ENCODE assay signal across 8 cellular contexts in the genomic region with DNA sequence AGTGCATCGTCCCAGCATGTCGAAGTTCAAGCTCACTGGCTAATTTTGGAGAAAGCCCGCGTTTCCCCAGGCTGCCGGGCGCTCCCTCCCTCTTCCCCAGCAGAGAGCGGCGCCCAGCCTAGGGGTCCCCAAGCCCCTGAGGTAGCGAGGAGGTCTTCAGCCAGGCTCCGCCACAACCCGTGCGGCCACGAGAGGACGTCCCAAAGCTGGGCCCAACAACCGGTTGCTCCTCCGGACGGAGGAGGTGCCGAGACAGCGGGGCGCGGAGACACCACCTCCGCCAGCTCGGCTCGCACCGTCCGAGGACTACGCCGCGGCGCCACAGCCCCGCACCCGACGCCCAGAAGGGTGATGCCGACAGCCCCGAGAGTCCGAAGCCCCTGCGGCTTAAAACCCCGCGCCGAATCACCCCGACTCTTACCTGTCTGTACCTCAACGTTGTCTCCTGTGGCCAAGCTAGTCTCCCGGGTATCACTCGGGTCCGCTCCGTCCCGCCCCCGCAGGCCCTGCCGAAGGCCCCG. TPM values are rescaled to one million over a fixed set of nuclear protein-coding genes. Genes with fewer than 3 reads are reported as not detected.
DNase-seq lines count a peak whose midpoint lies in the region; ATAC-seq and TF ChIP-seq lines count a peak whose summit lies in the region.

A gene with protein sequence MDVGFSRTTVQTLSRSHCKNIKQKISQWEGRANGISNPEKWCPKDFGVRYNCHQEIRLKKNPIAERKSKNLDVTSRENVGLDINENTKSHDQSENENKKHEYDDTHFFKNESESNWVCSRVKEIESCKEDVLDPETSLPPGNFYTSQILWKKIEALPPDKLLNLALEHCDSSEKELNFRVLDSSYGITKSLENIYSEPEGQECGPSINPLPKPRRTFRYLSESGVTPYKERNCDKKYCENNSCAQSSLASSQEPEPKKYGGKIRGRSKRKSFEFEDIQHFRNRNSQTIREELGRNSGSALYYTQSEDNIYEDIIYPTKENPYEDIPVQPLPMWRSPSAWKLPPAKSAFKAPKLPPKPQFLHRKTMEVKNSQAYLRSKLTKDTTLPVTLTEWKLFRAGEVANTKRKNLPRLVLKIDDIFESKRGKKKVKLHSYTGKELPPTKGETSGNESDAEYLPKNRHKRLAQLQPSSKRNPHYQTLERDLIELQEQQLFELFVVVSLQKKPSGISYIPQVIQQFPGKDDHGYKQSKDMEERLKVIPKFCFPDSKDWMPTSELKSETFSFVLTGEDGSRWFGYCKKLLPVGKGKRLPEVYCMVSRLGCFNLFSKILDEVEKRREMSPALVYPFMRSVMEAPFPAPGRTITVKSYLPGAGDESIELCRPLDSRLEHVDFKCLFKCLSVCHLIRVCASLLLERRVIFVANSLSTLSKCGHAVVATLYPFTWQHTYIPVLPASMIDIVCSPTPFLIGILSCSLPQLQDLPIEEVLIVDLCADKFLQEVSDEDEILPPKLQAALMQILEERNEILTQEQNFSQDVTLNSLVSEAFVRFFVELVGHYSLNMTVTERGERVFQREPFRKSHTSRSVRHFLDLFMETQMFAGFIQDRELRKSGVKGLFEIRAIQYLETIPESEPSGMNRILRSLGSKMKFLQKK (minus strand): TSS at position 488 of the 521 bp plus-strand sequence. CDS start 44,065 bp downstream, outside the sequence.

- peaks cover 22% of the 10 kb centered on the region for H3K27me3 ChIP-seq in CD4-positive, CD25-positive, alpha-beta regulatory T cell (ENCODE audit: control insufficient read depth, insufficient read depth, low read length)
- H3K27me3 ChIP-seq in iPS DF 6.9 (ENCODE audit: control insufficient read depth, insufficient read depth, low read length) (no peaks in the 10 kb centered on the region; the same call in 1 of the 2 replicates), spleen (replicated peaks in 1 of 7) (peaks cover 0 to 14% (median 0%) of the 10 kb centered on the region in 7 donors)

- DNase-seq in CD4-positive, CD25-positive, alpha-beta regulatory T cell = no peak
- DNase-seq in GM19240 (ENCODE audit: insufficient read length, low spot score) = peak; percentile 14
- no peak for DNase-seq in activated T-helper 1 cell treated with anti-CD3 and anti-CD28 coated beads, Interleukin-12 subunit alpha, Interleukin-12 subunit beta, Interleukin-2, Interleukin-4 antibody, amounts not matched to agents 30 ng/mL and 10 ng/mL and 1 ng/mL, durations not matched to agents 14 hours and 24 hours and 36 hours (ENCODE audit: low spot score)
- peak; percentile 33 for DNase-seq in iPS DF 6.9 (ENCODE audit: low read depth, low spot score)
- no peak for DNase-seq in spleen
- no peak for DNase-seq in effector CD4-positive, alpha-beta T cell
- DNase-seq in activated gamma-delta T cell treated with Interleukin-2 at 50 U/mL for 16 hours = no peak

- no peaks in the 10 kb centered on the region for H3K36me3 Mint-ChIP-seq in CD4-positive, CD25-positive, alpha-beta regulatory T cell
- no peaks in the 10 kb centered on the region for H3K36me3 Mint-ChIP-seq in activated T-helper 1 cell treated with anti-CD3 and anti-CD28 coated beads, Interleukin-12 subunit alpha, Interleukin-12 subunit beta, Interleukin-2, Interleukin-4 antibody, amounts not matched to agents 30 ng/mL and 10 ng/mL and 1 ng/mL, durations not matched to agents 14 hours and 24 hours and 36 hours (ENCODE audit: low read depth)

- TF ChIP-seq POLR2A in spleen (IDR thresholded peaks at IDR 0.05) = no peak

- H3K9me3 Mint-ChIP-seq in CD4-positive, CD25-positive, alpha-beta regulatory T cell = peaks cover 0 to 1% (median 0%) of the 10 kb centered on the region in 7 donors
- no peaks in the 10 kb centered on the region for H3K9me3 Mint-ChIP-seq in activated T-helper 1 cell treated with anti-CD3 and anti-CD28 coated beads, Interleukin-12 subunit alpha, Interleukin-12 subunit beta, Interleukin-2, Interleukin-4 antibody, amounts not matched to agents 30 ng/mL and 10 ng/mL and 1 ng/mL, durations not matched to agents 14 hours and 24 hours and 36 hours

- peaks cover 53% of the 10 kb centered on the region for H3K27me3 Mint-ChIP-seq in CD4-positive, CD25-positive, alpha-beta regulatory T cell
- peaks cover 44% of the 10 kb centered on the region for H3K27me3 Mint-ChIP-seq in activated T-helper 1 cell treated with anti-CD3 and anti-CD28 coated beads, Interleukin-12 subunit alpha, Interleukin-12 subunit beta, Interleukin-2, Interleukin-4 antibody, amounts not matched to agents 30 ng/mL and 10 ng/mL and 1 ng/mL, durations not matched to agents 14 hours and 24 hours and 36 hours (ENCODE audit: insufficient read depth)

- no peaks in the 10 kb centered on the region for H3K36me3 ChIP-seq in CD4-positive, CD25-positive, alpha-beta regulatory T cell (ENCODE audit: control insufficient read depth, insufficient read depth, low read length)
- H3K36me3 ChIP-seq in iPS DF 6.9 (ENCODE audit: control insufficient read depth, insufficient read depth, low read length) (no peaks in the 10 kb centered on the region), spleen (no peaks in the 10 kb centered on the region)

- peak; percentile 46 to 51 for ATAC-seq in CD4-positive, CD25-positive, alpha-beta regulatory T cell (ENCODE audit: low read depth in 2 of 2)
- peak; percentile 61 for ATAC-seq in HG03196 (IDR thresholded peaks at IDR 0.05; ENCODE audit: unreplicated experiment)

- H3K4me1 ChIP-seq in CD4-positive, CD25-positive, alpha-beta regulatory T cell (ENCODE audit: control insufficient read depth, insufficient read depth, low read length, poor library complexity, severe bottlenecking) = peaks cover 14% of the 10 kb centered on the region
- H3K4me1 ChIP-seq in iPS DF 6.9 (ENCODE audit: control insufficient read depth, insufficient read depth, low read length) = no peaks in the 10 kb centered on the region
- H3K4me1 ChIP-seq in spleen = peaks cover 0 to 23% (median 12%) of the 10 kb centered on the region in 6 donors

- peaks cover 6 to 12% (median 9%) of the 10 kb centered on the region in 4 donors for H3K4me1 Mint-ChIP-seq in CD4-positive, CD25-positive, alpha-beta regulatory T cell
- peaks cover 8% of the 10 kb centered on the region for H3K4me1 Mint-ChIP-seq in activated T-helper 1 cell treated with anti-CD3 and anti-CD28 coated beads, Interleukin-12 subunit alpha, Interleukin-12 subunit beta, Interleukin-2, Interleukin-4 antibody, amounts not matched to agents 30 ng/mL and 10 ng/mL and 1 ng/mL, durations not matched to agents 14 hours and 24 hours and 36 hours (ENCODE audit: low read depth)

- peak within 1 kb of the TSS; percentile 81 for H3K4me3 ChIP-seq in CD4-positive, CD25-positive, alpha-beta regulatory T cell (ENCODE audit: low read depth, low read length)
- H3K4me3 ChIP-seq in iPS DF 6.9 (ENCODE audit: low read length) (peak within 1 kb of the TSS; percentile 67; the same call in 1 of the 2 replicates), spleen (peak within 1 kb of the TSS; percentile 62 to 80 (median 73))

- no peak within 1 kb of the TSS for H3K27ac ChIP-seq in CD4-positive, CD25-positive, alpha-beta regulatory T cell (ENCODE audit: insufficient read depth, low read length, poor library complexity, severe bottlenecking)
- H3K27ac ChIP-seq in iPS DF 6.9 (ENCODE audit: low read length) (no peak within 1 kb of the TSS), spleen (peak within 1 kb of the TSS; percentile 37 to 79 (median 71))

- H3K4me3 Mint-ChIP-seq in CD4-positive, CD25-positive, alpha-beta regulatory T cell = peak within 1 kb of the TSS; percentile 92 to 96 (median 95)
- H3K4me3 Mint-ChIP-seq in activated T-helper 1 cell treated with anti-CD3 and anti-CD28 coated beads, Interleukin-12 subunit alpha, Interleukin-12 subunit beta, Interleukin-2, Interleukin-4 antibody, amounts not matched to agents 30 ng/mL and 10 ng/mL and 1 ng/mL, durations not matched to agents 14 hours and 24 hours and 36 hours = peak within 1 kb of the TSS; percentile 89

- H3K9me3 ChIP-seq in CD4-positive, CD25-positive, alpha-beta regulatory T cell (ENCODE audit: control insufficient read depth in 2 of 2, low read length in 2 of 2) = no peaks in the 10 kb centered on the region
- no peaks in the 10 kb centered on the region for H3K9me3 ChIP-seq in iPS DF 6.9 (ENCODE audit: control insufficient read depth, insufficient read depth, low read length)
- H3K9me3 ChIP-seq in spleen = no peaks in the 10 kb centered on the region

- H3K27ac Mint-ChIP-seq in CD4-positive, CD25-positive, alpha-beta regulatory T cell = peak within 1 kb of the TSS; percentile 53 to 94 (median 85)
- peak within 1 kb of the TSS; percentile 20 for H3K27ac Mint-ChIP-seq in activated T-helper 1 cell treated with anti-CD3 and anti-CD28 coated beads, Interleukin-12 subunit alpha, Interleukin-12 subunit beta, Interleukin-2, Interleukin-4 antibody, amounts not matched to agents 30 ng/mL and 10 ng/mL and 1 ng/mL, durations not matched to agents 14 hours and 24 hours and 36 hours

- TF ChIP-seq CTCF in spleen (IDR thresholded peaks at IDR 0.05 in 8 of 11, conservative IDR thresholded peaks at IDR 0.05 in 3 of 11) = no peak

- intact Hi-C loops in activated T-helper 1 cell treated with anti-CD3 and anti-CD28 coated beads, Interleukin-12 subunit alpha, Interleukin-12 subunit beta, Interleukin-2, Interleukin-4 antibody, amounts not matched to agents 30 ng/mL and 10 ng/mL and 1 ng/mL, durations not matched to agents 14 hours and 24 hours and 36 hours (cut with micrococcal nuclease) = loop anchor here (1.0 to 2.0 kb wide), 7 partner anchors 47 to 691 kb away; partner anchors contain the start of genes BCAS2, CSDE1, NRAS and SIKE1
- intact Hi-C loops in spleen (cut with DNase I; ENCODE audit: low total_unique reads) = no loop called here

- WGBS in iPS DF 6.9 (ENCODE audit: insufficient coverage, insufficient read length) = no CpG with 5 or more reads among the region's 50 CpGs
- 1 to 3% (median 1%) methylated on average over 19 to 50 of the region's 50 CpGs for WGBS in spleen, 5 donors

RNA-seq across cellular contexts. Expression of the gene that starts here (rescaled TPM):
- total RNA-seq in CD4-positive, CD25-positive, alpha-beta regulatory T cell = 2.2 TPM
- under 1 TPM in 3 of 4 donors, not detected in 1; 0.11 to 0.78 (median 0.25) TPM for polyA plus RNA-seq in CD4-positive, CD25-positive, alpha-beta regulatory T cell
- 0.16 and 0.24 TPM in 2 replicates for total RNA-seq in activated T-helper 1 cell treated with anti-CD3 and anti-CD28 coated beads, Interleukin-12 subunit alpha, Interleukin-12 subunit beta, Interleukin-2, Interleukin-4 antibody, amounts not matched to agents 30 ng/mL and 10 ng/mL and 1 ng/mL, durations not matched to agents 14 hours and 24 hours and 36 hours
- total RNA-seq in spleen = 1 to 10 TPM; 1.3 to 3.1 (median 1.9) TPM
- polyA plus RNA-seq in spleen = under 1 TPM; 0.28 to 0.29 (median 0.29) TPM

Comparison
In these comparisons a context has a peak if more than half of its experiments do, and no peak if none do; other contexts are left out.
1. DNase-seq: peak in GM19240 (single experiment) and iPS DF 6.9 (single experiment); none in CD4-positive, CD25-positive, alpha-beta regulatory T cell (0 of 3), activated T-helper 1 cell treated with anti-CD3 and anti-CD28 coated beads, Interleukin-12 subunit alpha, Interleukin-12 subunit beta, Interleukin-2, Interleukin-4 antibody, amounts not matched to agents 30 ng/mL and 10 ng/mL and 1 ng/mL, durations not matched to agents 14 hours and 24 hours and 36 hours (single experiment), spleen (single experiment), effector CD4-positive, alpha-beta T cell (single experiment) and activated gamma-delta T cell treated with Interleukin-2 at 50 U/mL for 16 hours (single experiment).
2. H3K27ac ChIP-seq: peak in spleen (8 of 8); none in CD4-positive, CD25-positive, alpha-beta regulatory T cell (single experiment) and iPS DF 6.9 (single experiment).
3. Peak in every context shown above with its lines, with median percentiles within 50 percentile points of each other: H3K4me3 ChIP-seq.